In genomic region chr5:53425598-53426516, GRCh38 we compare ENCODE assay signal across 8 cellular contexts. TPM values are rescaled to one million over a fixed set of nuclear protein-coding genes. Genes with fewer than 3 reads are reported as not detected.
A peak's percentile ranks its signal among the peaks of the same experiment; 100 is the strongest.
DNase-seq lines count a peak whose midpoint lies in the region; ATAC-seq and TF ChIP-seq lines count a peak whose summit lies in the region.

No MANE protein-coding gene starts in this region.

- H3K4me3 Mint-ChIP-seq in Calu3 (ENCODE audit: low read depth, unreplicated experiment), result no peak overlapping the region
- H3K4me3 Mint-ChIP-seq in type B pancreatic cell, result no peak overlapping the region
- no peak overlapping the region for H3K4me3 Mint-ChIP-seq in natural killer cell treated with Interleukin-12 subunit alpha and Interleukin-12 subunit beta and Interleukin-15 and Interleukin-18, amount 100 ng/mL, for 72 hours

- H3K4me3 ChIP-seq in H7 (ENCODE audit: insufficient read depth, low read depth, low read length), result no peak overlapping the region
- no peak overlapping the region for H3K4me3 ChIP-seq in OCI-LY1 (ENCODE audit: low read depth, low read length, poor library complexity, severe bottlenecking)
- H3K4me3 ChIP-seq in fibroblast of pulmonary artery (replicated peaks; ENCODE audit: low read depth, low read length), result no peak overlapping the region

- no peak overlapping the region for H3K4me2 ChIP-seq in OCI-LY1 (ENCODE audit: low read length)

- H3K27ac ChIP-seq in OCI-LY1 (ENCODE audit: low read depth, low read length, poor library complexity, severe bottlenecking), result no peak overlapping the region

- H4K20me1 ChIP-seq in OCI-LY1 (ENCODE audit: insufficient read depth, low read length), result no peaks in the 10 kb centered on the region

- CTCF ChIA-PET in Calu3 (lab: Charles Lee), result interaction anchor here (1.3 kb wide), 1 partner anchor 10 kb away, joined by 3 read pairs; no protein-coding TSS in a partner anchor

- no peaks in the 10 kb centered on the region for H3F3A ChIP-seq in OCI-LY1 (ENCODE audit: insufficient read depth, low read length)

- H3K27me3 Mint-ChIP-seq in Calu3 (ENCODE audit: unreplicated experiment) (no peaks in the 10 kb centered on the region), type B pancreatic cell (peaks cover 10% of the 10 kb centered on the region)
- H3K27me3 Mint-ChIP-seq in natural killer cell treated with Interleukin-12 subunit alpha and Interleukin-12 subunit beta and Interleukin-15 and Interleukin-18, amount 100 ng/mL, for 72 hours, result peaks cover 16 to 22% of the 10 kb centered on the region in 2 donors

- H3K79me2 ChIP-seq in OCI-LY1 (ENCODE audit: insufficient read depth, low read length), result no peaks in the 10 kb centered on the region

- H3K4me1 Mint-ChIP-seq in Calu3 (ENCODE audit: low read depth, unreplicated experiment) (peaks cover 59% of the 10 kb centered on the region), type B pancreatic cell (ENCODE audit: unreplicated experiment) (peaks cover 4% of the 10 kb centered on the region)
- H3K4me1 Mint-ChIP-seq in natural killer cell treated with Interleukin-12 subunit alpha and Interleukin-12 subunit beta and Interleukin-15 and Interleukin-18, amount 100 ng/mL, for 72 hours (ENCODE audit: low read depth in 2 of 2), result no peaks in the 10 kb centered on the region

- intact Hi-C loops in Calu3 (cut with micrococcal nuclease; ENCODE audit: unreplicated experiment), result no loop called here

- BruUV-seq in Calu3 (replicated peaks; lab: Mats Ljungman, UMichigan), result no TSS peak

- no peak for DNase-seq in Calu3
- peak; percentile 57 for DNase-seq in H7
- peak; percentile 31 for DNase-seq in fibroblast of pulmonary artery (ENCODE audit: low read depth)
- no peak for DNase-seq in type B pancreatic cell (ENCODE audit: extremely low spot score, unreplicated experiment)
- no peak for DNase-seq in AG20443 (ENCODE audit: low spot score)
- no peak for DNase-seq in natural killer cell treated with Interleukin-12 subunit alpha and Interleukin-12 subunit beta and Interleukin-15 and Interleukin-18, amount 100 ng/mL, for 72 hours (ENCODE audit: low spot score)
- DNase-seq in kidney glomerular epithelial cell (lab: John Stamatoyannopoulos, UW), result no peak

- H3K27ac Mint-ChIP-seq in Calu3 (ENCODE audit: unreplicated experiment), result peak overlapping the region; percentile 33
- no peak overlapping the region for H3K27ac Mint-ChIP-seq in type B pancreatic cell
- no peak overlapping the region for H3K27ac Mint-ChIP-seq in natural killer cell treated with Interleukin-12 subunit alpha and Interleukin-12 subunit beta and Interleukin-15 and Interleukin-18, amount 100 ng/mL, for 72 hours

- H3K4me1 ChIP-seq in OCI-LY1 (ENCODE audit: insufficient read depth, low read length, severe bottlenecking), result no peaks in the 10 kb centered on the region

- no peaks in the 10 kb centered on the region for H3K9me3 ChIP-seq in OCI-LY1 (ENCODE audit: low read length)

- H3K9me3 Mint-ChIP-seq in Calu3 (ENCODE audit: low read depth, unreplicated experiment) (peaks cover 9% of the 10 kb centered on the region), type B pancreatic cell (no peaks in the 10 kb centered on the region)
- no peaks in the 10 kb centered on the region for H3K9me3 Mint-ChIP-seq in natural killer cell treated with Interleukin-12 subunit alpha and Interleukin-12 subunit beta and Interleukin-15 and Interleukin-18, amount 100 ng/mL, for 72 hours

- H2AFZ ChIP-seq in OCI-LY1 (ENCODE audit: low read length), result no peak overlapping the region

- H3K36me3 Mint-ChIP-seq in Calu3 (ENCODE audit: insufficient read depth, unreplicated experiment), result peaks cover 9% of the 10 kb centered on the region
- H3K36me3 Mint-ChIP-seq in type B pancreatic cell, result no peaks in the 10 kb centered on the region
- no peaks in the 10 kb centered on the region for H3K36me3 Mint-ChIP-seq in natural killer cell treated with Interleukin-12 subunit alpha and Interleukin-12 subunit beta and Interleukin-15 and Interleukin-18, amount 100 ng/mL, for 72 hours

- ATAC-seq in natural killer cell treated with Interleukin-12 subunit alpha and Interleukin-12 subunit beta and Interleukin-15 and Interleukin-18, amount 100 ng/mL, for 72 hours, result no peak

- H3K27me3 ChIP-seq in H7 (ENCODE audit: control insufficient read depth, insufficient read depth, low read length) (no peaks in the 10 kb centered on the region), OCI-LY1 (ENCODE audit: insufficient read depth, low read length) (no peaks in the 10 kb centered on the region)

- no peaks in the 10 kb centered on the region for H3K36me3 ChIP-seq in H7 (replicated peaks; ENCODE audit: control insufficient read depth, insufficient read depth, low read length)
- no peaks in the 10 kb centered on the region for H3K36me3 ChIP-seq in OCI-LY1 (ENCODE audit: insufficient read depth, low read length)

- H3K9me2 ChIP-seq in OCI-LY1 (ENCODE audit: low read depth, low read length), result no peaks in the 10 kb centered on the region

- no peak for TF ChIP-seq CTCF in Calu3 (IDR thresholded peaks at IDR 0.05; ENCODE audit: unreplicated experiment)
- TF ChIP-seq CTCF in OCI-LY1 (IDR thresholded peaks at IDR 0.05; ENCODE audit: low read length), result peak; percentile 73
- peak; percentile 11 for TF ChIP-seq CTCF in fibroblast of pulmonary artery (IDR thresholded peaks at IDR 0.05; ENCODE audit: low read length, missing control alignments)
- peak; percentile 76 for TF ChIP-seq CTCF in type B pancreatic cell (conservative IDR thresholded peaks at IDR 0.05)

- no peak overlapping the region for H3K9ac ChIP-seq in OCI-LY1 (ENCODE audit: low read length)

RNA-seq across cellular contexts. Expression of gene FST, which starts 54.6 kb away (rescaled TPM):
- total RNA-seq in Calu3 (2022) (19.4 and 19.6 TPM in 2 replicates), type B pancreatic cell (ENCODE audit: low replicate concordance) (2.5 and 7.6 TPM in 2 replicates)
- 15.9 and 20.8 TPM in 2 replicates for total RNA-seq in H7 (2014; rRNA removed; shearing (Covaris generic))
- not detected for total RNA-seq in natural killer cell treated with Interleukin-12 subunit alpha and Interleukin-12 subunit beta and Interleukin-15 and Interleukin-18, amount 100 ng/mL, for 72 hours

Comparison
In these comparisons a context has a peak if more than half of its experiments do, and no peak if none do; other contexts are left out.
1. DNase-seq: peak in H7 (single experiment) and fibroblast of pulmonary artery (single experiment); none in Calu3 (single experiment), type B pancreatic cell (single experiment), AG20443 (single experiment), natural killer cell treated with Interleukin-12 subunit alpha and Interleukin-12 subunit beta and Interleukin-15 and Interleukin-18, amount 100 ng/mL, for 72 hours (single experiment) and kidney glomerular epithelial cell (single experiment).